13 cellular contexts compared by ENCODE assay signal in genomic region chr17:20530104-20530503, GRCh38. TPM values are rescaled to one million over a fixed set of nuclear protein-coding genes. Genes with fewer than 3 reads are reported as not detected.
DNase-seq lines count a peak whose midpoint lies in the region; FAIRE-seq and TF ChIP-seq lines count a peak whose summit lies in the region.
"Not testable (repeated sequence)": the region's sequence is repeated elsewhere in the genome, so short reads cannot be mapped to it uniquely, and the experiment has no call there.
"Had no signal": no experiment of that assay in that cellular context is flagged by ENCODE, and none has a peak within 500 bp of the region (broad histone marks: within the 10 kb centered on the region; RNA-seq: fewer than 3 reads in every experiment).

No MANE protein-coding gene starts in this region.

- not testable (repeated sequence) for H3K23ac ChIP-seq in H1 (ENCODE audit: insufficient read length)

- not testable (repeated sequence) for H3K27ac ChIP-seq in CD4-positive, alpha-beta memory T cell (ENCODE audit: low read depth, low read length); H1 (ENCODE audit: low read depth, low read length); mesodermal cell (ENCODE audit: low read depth, low read length, severe bottlenecking)
- 0 out of 2 replicates have a peak overlapping the region, but pooled peaks have one; percentile 16 for H3K27ac ChIP-seq in SK-N-MC

- not testable (repeated sequence) for H2BK15ac ChIP-seq in H1 (ENCODE audit: low read length)

- H3K9me3 Mint-ChIP-seq in CD4-positive, alpha-beta memory T cell; activated CD4-positive, alpha-beta memory T cell treated with anti-CD3 and anti-CD28 coated beads, Interleukin-2, amount 10 ng/mL, durations not matched to agents 7 days and 5 days; activated naive CD4-positive, alpha-beta T cell treated with anti-CD3 and anti-CD28 coated beads, Interleukin-2, amount 50 U/mL, for 24 hours; neural crest cell; type B pancreatic cell: not testable (repeated sequence)

- not testable (repeated sequence) for H4K20me1 ChIP-seq in H1 (replicated peaks in 1 of 2; ENCODE audit: control insufficient read depth in 1 of 2, insufficient read depth in 2 of 2, low read length in 2 of 2)

- intact Hi-C loops in CD4-positive, alpha-beta memory T cell (cut with micrococcal nuclease) = not testable (repeated sequence)

- H2AK5ac ChIP-seq in H1 (ENCODE audit: low read depth, low read length) = not testable (repeated sequence)

- not testable (repeated sequence) for H2AFZ ChIP-seq in H1 (ENCODE audit: low read length)

- peak; percentile 13 for FAIRE-seq in H1 (lab: Jason Lieb, UNC)

- not testable (repeated sequence) for H2BK120ac ChIP-seq in H1 (replicated peaks; ENCODE audit: low read depth, low read length)

- H3K56ac ChIP-seq in H1 (replicated peaks; ENCODE audit: insufficient read length, low read depth, low read length) = not testable (repeated sequence)

- H4K5ac ChIP-seq in H1 (ENCODE audit: insufficient read length, low read depth, low read length) = not testable (repeated sequence)

- H3K36me3 ChIP-seq in CD4-positive, alpha-beta memory T cell (ENCODE audit: insufficient read depth, low read length); SK-N-MC (ENCODE audit: insufficient read depth, low read length); H1 (ENCODE audit: control insufficient read depth in 2 of 4, insufficient read depth in 4 of 4, low read length in 3 of 4); mesodermal cell (ENCODE audit: control insufficient read depth, insufficient read depth, low read length): not testable (repeated sequence)

- not testable (repeated sequence) for H3K79me2 ChIP-seq in H1 (ENCODE audit: control insufficient read depth in 1 of 2, insufficient read depth in 2 of 2, low read length in 2 of 2)

- H2BK20ac ChIP-seq in H1 (ENCODE audit: low read length) = not testable (repeated sequence)

- not testable (repeated sequence) for H3K14ac ChIP-seq in H1 (ENCODE audit: insufficient read length)

- not testable (repeated sequence) for H3K4me2 ChIP-seq in H1 (ENCODE audit: insufficient read depth in 1 of 2, low read depth in 2 of 2, low read length in 2 of 2)

- not testable (repeated sequence) for H4K91ac ChIP-seq in H1 (replicated peaks; ENCODE audit: insufficient read length, low read length)

- H3K23me2 ChIP-seq in H1 (ENCODE audit: low read depth, low read length) = not testable (repeated sequence)

- not testable (repeated sequence) for H3K4me1 ChIP-seq in CD4-positive, alpha-beta memory T cell (ENCODE audit: insufficient read depth, low read length); H1 (replicated peaks in 1 of 4; ENCODE audit: control insufficient read depth in 3 of 4, insufficient read depth in 4 of 4, low read length in 3 of 4); mesodermal cell (ENCODE audit: control insufficient read depth, insufficient read depth, low read length, poor library complexity, severe bottlenecking)

- H3K9ac ChIP-seq in SK-N-MC (ENCODE audit: insufficient read length); H1 (replicated peaks in 1 of 4; ENCODE audit: extremely low read depth in 1 of 4, low read depth in 3 of 4, low read length in 3 of 4): not testable (repeated sequence)

- not testable (repeated sequence) for TF ChIP-seq CTCF in H1 (IDR thresholded peaks at IDR 0.05; ENCODE audit: control extremely low read depth in 1 of 3, insufficient read depth in 1 of 3, low read depth in 1 of 3, low read length in 3 of 3); neural crest cell (conservative IDR thresholded peaks at IDR 0.05); type B pancreatic cell (conservative IDR thresholded peaks at IDR 0.05)

- H3K4me3 Mint-ChIP-seq in CD4-positive, alpha-beta memory T cell = peak overlapping the region in 6 of 8 donors; percentile 35 to 90 (median 64)
- peak overlapping the region; percentile 21 for H3K4me3 Mint-ChIP-seq in activated CD4-positive, alpha-beta memory T cell treated with anti-CD3 and anti-CD28 coated beads, Interleukin-2, amount 10 ng/mL, durations not matched to agents 7 days and 5 days
- H3K4me3 Mint-ChIP-seq in activated naive CD4-positive, alpha-beta T cell treated with anti-CD3 and anti-CD28 coated beads, Interleukin-2, amount 50 U/mL, for 24 hours = peak overlapping the region; percentile 71
- H3K4me3 Mint-ChIP-seq in neural crest cell = peak overlapping the region; percentile 88
- peak overlapping the region; percentile 87 for H3K4me3 Mint-ChIP-seq in type B pancreatic cell

- H3K4ac ChIP-seq in H1 (replicated peaks; ENCODE audit: insufficient read length, low read depth, low read length) = not testable (repeated sequence)

- not testable (repeated sequence) for H3K36me3 Mint-ChIP-seq in CD4-positive, alpha-beta memory T cell; activated CD4-positive, alpha-beta memory T cell treated with anti-CD3 and anti-CD28 coated beads, Interleukin-2, amount 10 ng/mL, durations not matched to agents 7 days and 5 days (ENCODE audit: low read depth); activated naive CD4-positive, alpha-beta T cell treated with anti-CD3 and anti-CD28 coated beads, Interleukin-2, amount 50 U/mL, for 24 hours; neural crest cell (ENCODE audit: low read depth); type B pancreatic cell

- WGBS in H1 (ENCODE audit: extremely low coverage in 1 of 2, insufficient coverage in 1 of 2, insufficient read length in 1 of 2, insufficient replicate concordance in 2 of 2, low coverage in 1 of 2, low lambda C conversion rate in 2 of 2, missing lambda C conversion rate in 1 of 2), 2 experiments = 73% methylated on average over 5 of the region's 6 CpGs; no CpG with 5 or more reads in 1 of the 2 experiments
- 0% methylated on average over 1 of the region's 6 CpGs; no CpG with 5 or more reads in 1 of the 2 experiments for WGBS in mesodermal cell (ENCODE audit: insufficient coverage in 2 of 2), 2 experiments

- not testable (repeated sequence) for H3K18ac ChIP-seq in H1 (ENCODE audit: extremely low read depth, low read length)

- DNase-seq in CD4-positive, alpha-beta memory T cell; SK-N-MC (ENCODE audit: low read depth, low spot score); activated CD4-positive, alpha-beta memory T cell treated with anti-CD3 and anti-CD28 coated beads, Interleukin-2, amount 10 ng/mL, durations not matched to agents 7 days and 5 days; H1 (ENCODE audit: low read depth in 1 of 2, low spot score in 2 of 2); neural crest cell (ENCODE audit: low read depth, low spot score); type B pancreatic cell (ENCODE audit: extremely low spot score, unreplicated experiment): not testable (repeated sequence)

- not testable (repeated sequence) for TF ChIP-seq POLR2A in H1 (IDR thresholded peaks at IDR 0.05; ENCODE audit: control extremely low read depth in 1 of 2, low read depth in 2 of 2, low read length in 2 of 2)

- H3K9me3 ChIP-seq in CD4-positive, alpha-beta memory T cell (ENCODE audit: control insufficient read depth in 1 of 2, low read length in 2 of 2); SK-N-MC (ENCODE audit: low read depth, low read length); H1 (ENCODE audit: insufficient read depth in 2 of 2, low read depth in 1 of 2, low read length in 1 of 2); mesodermal cell (ENCODE audit: control insufficient read depth, low read length): not testable (repeated sequence)

- not testable (repeated sequence) for H2BK12ac ChIP-seq in H1 (ENCODE audit: low read depth, low read length)

- H3K27me3 ChIP-seq in CD4-positive, alpha-beta memory T cell (ENCODE audit: insufficient read depth, low read length); H1 (replicated peaks in 1 of 4; ENCODE audit: control insufficient read depth in 3 of 4, extremely low read depth in 1 of 4, insufficient read depth in 3 of 4, low read length in 3 of 4): not testable (repeated sequence)

- CTCF ChIA-PET in CD4-positive, alpha-beta memory T cell (lab: Charles Lee; ENCODE audit: partially characterized antibody); activated CD4-positive, alpha-beta memory T cell treated with anti-CD3 and anti-CD28 coated beads, Interleukin-2, amount 10 ng/mL, durations not matched to agents 7 days and 5 days (lab: Charles Lee); H1 (lab: Charles Lee; ENCODE audit: partially characterized antibody): not testable (repeated sequence)

- H3K27me3 Mint-ChIP-seq in CD4-positive, alpha-beta memory T cell; activated CD4-positive, alpha-beta memory T cell treated with anti-CD3 and anti-CD28 coated beads, Interleukin-2, amount 10 ng/mL, durations not matched to agents 7 days and 5 days; activated naive CD4-positive, alpha-beta T cell treated with anti-CD3 and anti-CD28 coated beads, Interleukin-2, amount 50 U/mL, for 24 hours; neural crest cell (ENCODE audit: low read depth); type B pancreatic cell: not testable (repeated sequence)

- H3K27ac Mint-ChIP-seq in CD4-positive, alpha-beta memory T cell = peak overlapping the region in 1 of 7 donors; percentile 43
- not testable (repeated sequence) for H3K27ac Mint-ChIP-seq in activated CD4-positive, alpha-beta memory T cell treated with anti-CD3 and anti-CD28 coated beads, Interleukin-2, amount 10 ng/mL, durations not matched to agents 7 days and 5 days; activated naive CD4-positive, alpha-beta T cell treated with anti-CD3 and anti-CD28 coated beads, Interleukin-2, amount 50 U/mL, for 24 hours; neural crest cell (ENCODE audit: unreplicated experiment); type B pancreatic cell

- not testable (repeated sequence) for H3K4me3 ChIP-seq in CD4-positive, alpha-beta memory T cell (ENCODE audit: low read length in 2 of 2); SK-N-MC; H1 (ENCODE audit: extremely low read depth in 1 of 4, insufficient read depth in 2 of 4, low read depth in 3 of 4, low read length in 4 of 4)
- H3K4me3 ChIP-seq in mesodermal cell (ENCODE audit: extremely low read depth, insufficient read depth, low read length, poor library complexity, severe bottlenecking) = peak overlapping the region; percentile 36

- not testable (repeated sequence) for TF ChIP-seq RAD21 in H1 (IDR thresholded peaks at IDR 0.05 in 1 of 2, conservative IDR thresholded peaks at IDR 0.05 in 1 of 2; ENCODE audit: low read depth in 2 of 2, low read length in 2 of 2)

- POLR2A ChIA-PET in CD4-positive, alpha-beta memory T cell (lab: Charles Lee; ENCODE audit: partially characterized antibody); activated CD4-positive, alpha-beta memory T cell treated with anti-CD3 and anti-CD28 coated beads, Interleukin-2, amount 10 ng/mL, durations not matched to agents 7 days and 5 days (lab: Charles Lee); H1 (lab: Charles Lee; ENCODE audit: partially characterized antibody): not testable (repeated sequence)

- peaks cover 2 to 12% (median 8%) of the 10 kb centered on the region in 4 donors for H3K4me1 Mint-ChIP-seq in CD4-positive, alpha-beta memory T cell
- not testable (repeated sequence) for H3K4me1 Mint-ChIP-seq in activated CD4-positive, alpha-beta memory T cell treated with anti-CD3 and anti-CD28 coated beads, Interleukin-2, amount 10 ng/mL, durations not matched to agents 7 days and 5 days; type B pancreatic cell (ENCODE audit: unreplicated experiment)
- H3K4me1 Mint-ChIP-seq in activated naive CD4-positive, alpha-beta T cell treated with anti-CD3 and anti-CD28 coated beads, Interleukin-2, amount 50 U/mL, for 24 hours = peaks cover 14% of the 10 kb centered on the region
- peaks cover 14% of the 10 kb centered on the region for H3K4me1 Mint-ChIP-seq in neural crest cell

- H4K8ac ChIP-seq in H1 (ENCODE audit: extremely low read depth, insufficient read depth, low read length) = not testable (repeated sequence)

- not testable (repeated sequence) for H2BK5ac ChIP-seq in H1 (ENCODE audit: low read depth, low read length)

- not testable (repeated sequence) for TF ChIP-seq EP300 in H1 (IDR thresholded peaks at IDR 0.05; ENCODE audit: borderline replicate concordance in 1 of 2, low read depth in 2 of 2, low read length in 2 of 2)

- not testable (repeated sequence) for H3K79me1 ChIP-seq in H1 (ENCODE audit: low read depth, low read length)

RNA-seq across cellular contexts. Expression of gene CDRT15L2, which starts 49.4 kb away (rescaled TPM):
- not detected for total RNA-seq in CD4-positive, alpha-beta memory T cell
- polyA plus RNA-seq in CD4-positive, alpha-beta memory T cell = not detected
- total RNA-seq in activated CD4-positive, alpha-beta memory T cell treated with anti-CD3 and anti-CD28 coated beads, Interleukin-2, amount 10 ng/mL, durations not matched to agents 7 days and 5 days = not detected
- total RNA-seq in H1 (2021; fragmentation: NEBNext Ultra II Directional; extraction: Animal tissue kit (Norgen Biotek cat#: 25700)) = not detected in 2 replicates
- polyA plus RNA-seq in H1 (2011; rRNA removed) = not detected in 2 replicates
- polyA plus RNA-seq in H1 (2011; cell fraction: cytosol; rRNA removed) = not detected
- not detected for polyA plus RNA-seq in H1 (2011; cell fraction: nucleus; rRNA removed)
- not detected in 4 replicates for polyA plus RNA-seq in H1 (2012, experiment 1 of 2)
- polyA plus RNA-seq in H1 (2012, experiment 2 of 2) = not detected
- polyA plus RNA-seq in H1 (2013, experiment 1 of 2) = not detected
- not detected for polyA plus RNA-seq in H1 (2013, experiment 2 of 2)
- polyA minus RNA-seq in H1 (2011; rRNA and poly(A)+ RNA removed) = not detected in 2 replicates
- not detected for polyA minus RNA-seq in H1 (2011; cell fraction: cytosol; rRNA and poly(A)+ RNA removed)
- polyA minus RNA-seq in H1 (2011; cell fraction: nucleus; rRNA and poly(A)+ RNA removed) = not detected
- not detected for polyA plus RNA-seq in mesodermal cell (2013, experiment 1 of 2)
- polyA plus RNA-seq in mesodermal cell (2013, experiment 2 of 2) = not detected
- total RNA-seq in neural crest cell (not detected in 2 replicates), type B pancreatic cell (ENCODE audit: low replicate concordance) (not detected in 2 replicates)
- total RNA-seq: A172, GM12878, LHCN-M2, PC-9 had no signal
- polyA plus RNA-seq: GM12878, IgD-negative memory B cell had no signal

Comparison
In these comparisons a context has a peak if more than half of its experiments do, and no peak if none do; other contexts are left out.
1. H3K4me3 Mint-ChIP-seq: peak in every context shown above with its lines; median percentile 88 in neural crest cell; 87 in type B pancreatic cell; 71 in activated naive CD4-positive, alpha-beta T cell treated with anti-CD3 and anti-CD28 coated beads, Interleukin-2, amount 50 U/mL, for 24 hours; 64 in CD4-positive, alpha-beta memory T cell; 21 in activated CD4-positive, alpha-beta memory T cell treated with anti-CD3 and anti-CD28 coated beads, Interleukin-2, amount 10 ng/mL, durations not matched to agents 7 days and 5 days.